ENCODE assay signal across 11 cellular contexts in genomic region chr12:27123642-27124041, GRCh38. TPM values are rescaled to one million over a fixed set of nuclear protein-coding genes. Genes with fewer than 3 reads are reported as not detected.
A peak's percentile ranks its signal among the peaks of the same experiment; 100 is the strongest.
DNase-seq lines count a peak whose midpoint lies in the region; ATAC-seq and TF ChIP-seq lines count a peak whose summit lies in the region.
"Had no signal": no experiment of that assay in that cellular context is flagged by ENCODE, and none has a peak within 500 bp of the region (broad histone marks: within the 10 kb centered on the region; RNA-seq: fewer than 3 reads in every experiment).

No MANE protein-coding gene starts in this region.

- no peaks in the 10 kb centered on the region for H3K9me3 ChIP-seq in WERI-Rb-1 (ENCODE audit: severe bottlenecking)

- POLR2A ChIA-PET in GM10248 (lab: Yijun Ruan, JAX) = no interaction called here

- ATAC-seq in GM19467 (IDR thresholded peaks at IDR 0.05; ENCODE audit: unreplicated experiment) = no peak
- ATAC-seq: activated CD4-positive, CD25-positive, alpha-beta regulatory T cell treated with anti-CD3 and anti-CD28 coated beads, Interleukin-2, amount 50 U/mL, for 24 hours; stimulated activated naive CD8-positive, alpha-beta T cell treated with anti-CD3 and anti-CD28 coated beads, Interleukin-15, amount 100 ng/mL, for 72 hours had no signal

- no peaks in the 10 kb centered on the region for H3K36me3 Mint-ChIP-seq in mesothelial cell of epicardium

- H3K27ac ChIP-seq in WERI-Rb-1 = no peak overlapping the region

- no peaks in the 10 kb centered on the region for H3K36me3 ChIP-seq in WERI-Rb-1

- in situ Hi-C loops in KBM-7 (cut with MboI; ENCODE audit: low pct_unique_long_range_greater_than_20kb, low sequenced_read_pairs) = no loop called here

- H3K27ac Mint-ChIP-seq in mesothelial cell of epicardium = no peak overlapping the region
- H3K27ac Mint-ChIP-seq: stimulated activated naive CD8-positive, alpha-beta T cell treated with anti-CD3 and anti-CD28 coated beads, Interleukin-15, amount 100 ng/mL, for 72 hours had no signal

- H3K27me3 Mint-ChIP-seq in mesothelial cell of epicardium (ENCODE audit: low read depth) = no peaks in the 10 kb centered on the region
- H3K27me3 Mint-ChIP-seq: stimulated activated naive CD8-positive, alpha-beta T cell treated with anti-CD3 and anti-CD28 coated beads, Interleukin-15, amount 100 ng/mL, for 72 hours had no signal

- no peaks in the 10 kb centered on the region for H3K4me1 Mint-ChIP-seq in mesothelial cell of epicardium
- H3K4me1 Mint-ChIP-seq: stimulated activated naive CD8-positive, alpha-beta T cell treated with anti-CD3 and anti-CD28 coated beads, Interleukin-15, amount 100 ng/mL, for 72 hours had no signal

- H3K4me3 Mint-ChIP-seq in mesothelial cell of epicardium = no peak overlapping the region
- H3K4me3 Mint-ChIP-seq: stimulated activated naive CD8-positive, alpha-beta T cell treated with anti-CD3 and anti-CD28 coated beads, Interleukin-15, amount 100 ng/mL, for 72 hours had no signal

- TF ChIP-seq CTCF in GM10248 (IDR thresholded peaks at IDR 0.05; ENCODE audit: control extremely low read depth, extremely low read depth, low read depth, missing control alignments) = no peak
- TF ChIP-seq CTCF in WERI-Rb-1 (IDR thresholded peaks at IDR 0.05; ENCODE audit: low read depth, low read length) = 0 out of 2 replicates have a peak, but pooled peaks have one; percentile 5
- peak; percentile 36 for TF ChIP-seq CTCF in mesothelial cell of epicardium (IDR thresholded peaks at IDR 0.05; ENCODE audit: unreplicated experiment)

- CTCF ChIA-PET in GM10248 (lab: Yijun Ruan, JAX) = interaction anchor here (1.2 to 1.5 kb wide), 3 partner anchors 105 to 115 kb away, joined by 3 to 4 read pairs (median 3); partner anchors contain the start of gene TM7SF3

- no peaks in the 10 kb centered on the region for H3K27me3 ChIP-seq in WERI-Rb-1 (ENCODE audit: insufficient read depth, low read depth, severe bottlenecking)

- H3K4me3 ChIP-seq in WERI-Rb-1 (ENCODE audit: low read depth, low read length) = no peak overlapping the region

- no peaks in the 10 kb centered on the region for H3K9me3 Mint-ChIP-seq in mesothelial cell of epicardium
- H3K9me3 Mint-ChIP-seq: stimulated activated naive CD8-positive, alpha-beta T cell treated with anti-CD3 and anti-CD28 coated beads, Interleukin-15, amount 100 ng/mL, for 72 hours had no signal

- DNase-seq in GM10248 (ENCODE audit: extremely low spot score) (peak; percentile 30), KBM-7 (peak; percentile 38), WERI-Rb-1 (no peak), mesothelial cell of epicardium (ENCODE audit: low spot score in 2 of 2, unreplicated experiment in 2 of 2) (no peak), retina (no peak), NCI-H345 treated with DMSO at 0.1 percent for 48 hours (lab: John Stamatoyannopoulos, UW; ENCODE audit: unreplicated experiment) (no peak), AG20443 (ENCODE audit: low spot score) (no peak)
- DNase-seq: effector CD4-positive, alpha-beta T cell; stimulated activated naive CD8-positive, alpha-beta T cell treated with anti-CD3 and anti-CD28 coated beads, Interleukin-15, amount 100 ng/mL, for 72 hours had no signal

RNA-seq across cellular contexts. Expression of gene C12orf71, which starts 41.3 kb away (rescaled TPM):
- not detected in 3 replicates for total RNA-seq in mesothelial cell of epicardium

Comparison
In these comparisons a context has a peak if more than half of its experiments do, and no peak if none do; other contexts are left out.
1. DNase-seq: peak in GM10248 (single experiment) and KBM-7 (single experiment); none in WERI-Rb-1 (single experiment), mesothelial cell of epicardium (0 of 2), retina (single experiment), NCI-H345 treated with DMSO at 0.1 percent for 48 hours (single experiment) and AG20443 (single experiment).